13 cellular contexts compared by ENCODE assay signal in genomic region chr11:126392638-126393023, GRCh38. TPM values are rescaled to one million over a fixed set of nuclear protein-coding genes. Genes with fewer than 3 reads are reported as not detected.
DNase-seq lines count a peak whose midpoint lies in the region; ATAC-seq, FAIRE-seq and TF ChIP-seq lines count a peak whose summit lies in the region.
"Had no signal": no experiment of that assay in that cellular context is flagged by ENCODE, and none has a peak within 500 bp of the region (broad histone marks: within the 10 kb centered on the region; RNA-seq: fewer than 3 reads in every experiment).

No MANE protein-coding gene starts in this region.

- H3F3A ChIP-seq in SK-N-SH (replicated peaks; ENCODE audit: insufficient read depth): no peaks in the 10 kb centered on the region

- H3K36me3 Mint-ChIP-seq in activated CD4-positive, alpha-beta T cell treated with anti-CD3 and anti-CD28 coated beads, Interleukin-2, amount 10 ng/mL, durations not matched to agents 24 days and 14 days (ENCODE audit: low read depth): no peaks in the 10 kb centered on the region
- H3K36me3 Mint-ChIP-seq: mesothelial cell of epicardium had no signal

- H3K4me1 Mint-ChIP-seq in activated CD4-positive, alpha-beta T cell treated with anti-CD3 and anti-CD28 coated beads, Interleukin-2, amount 10 ng/mL, durations not matched to agents 24 days and 14 days: no peaks in the 10 kb centered on the region

- TF ChIP-seq CTCF in keratinocyte (optimal IDR thresholded peaks at IDR 0.05 in 1 of 3, IDR thresholded peaks at IDR 0.05 in 1 of 3, conservative IDR thresholded peaks at IDR 0.05 in 1 of 3; ENCODE audit: extremely low read depth in 1 of 3, insufficient read depth in 2 of 3, low read length in 3 of 3) (no peak), SK-N-SH (IDR thresholded peaks at IDR 0.05) (no peak)

- POLR2A ChIA-PET in SK-N-SH (lab: Yijun Ruan, JAX): interaction anchor here (0.9 to 1.2 kb wide), 2 partner anchors 19 to 46 kb away, joined by 3 read pairs; no protein-coding TSS in a partner anchor

- no peak for TF ChIP-seq EP300 in SK-N-SH (IDR thresholded peaks at IDR 0.05; ENCODE audit: borderline replicate concordance in 1 of 2, low read depth in 1 of 2, low read length in 1 of 2)

- H3K27me3 ChIP-seq in keratinocyte (ENCODE audit: control insufficient read depth, extremely low read depth, insufficient read depth, low read length): no peaks in the 10 kb centered on the region
- H3K27me3 ChIP-seq in SK-N-SH (ENCODE audit: insufficient read depth): no peaks in the 10 kb centered on the region
- H3K27me3 ChIP-seq: foreskin keratinocyte had no signal

- no peaks in the 10 kb centered on the region for H3K9me1 ChIP-seq in keratinocyte (ENCODE audit: control insufficient read depth, extremely low read depth, insufficient read depth, low read length)

- peak; percentile 38 for ATAC-seq in GM21825 (IDR thresholded peaks at IDR 0.05; ENCODE audit: unreplicated experiment)

- no peaks in the 10 kb centered on the region for H3K9me3 Mint-ChIP-seq in activated CD4-positive, alpha-beta T cell treated with anti-CD3 and anti-CD28 coated beads, Interleukin-2, amount 10 ng/mL, durations not matched to agents 24 days and 14 days
- H3K9me3 Mint-ChIP-seq: mesothelial cell of epicardium had no signal

- H4K20me1 ChIP-seq in keratinocyte (ENCODE audit: control insufficient read depth, extremely low read depth, insufficient read depth, low read length): no peaks in the 10 kb centered on the region
- H4K20me1 ChIP-seq in SK-N-SH (ENCODE audit: insufficient read depth): no peaks in the 10 kb centered on the region

- peaks cover 23% of the 10 kb centered on the region for H3K79me2 ChIP-seq in keratinocyte (ENCODE audit: control insufficient read depth, insufficient read depth, low read length)
- peaks cover 27% of the 10 kb centered on the region; the same call in 1 of the 2 replicates for H3K79me2 ChIP-seq in SK-N-SH (ENCODE audit: insufficient read depth)

- TF ChIP-seq RAD21 in SK-N-SH (IDR thresholded peaks at IDR 0.05; ENCODE audit: low read length): no peak

- peak; percentile 100 for DNase-seq in GF-D8 (lab: John Stamatoyannopoulos, UW)
- peak; percentile 66 for DNase-seq in NCI-H446 treated with DMSO at 0.1 percent for 48 hours (lab: John Stamatoyannopoulos, UW)
- DNase-seq in keratinocyte (ENCODE audit: low read depth, low spot score): no peak
- DNase-seq in NCI-H510A treated with DMSO at 0.1 percent for 48 hours (lab: John Stamatoyannopoulos, UW): no peak
- DNase-seq in activated CD4-positive, alpha-beta T cell treated with anti-CD3 and anti-CD28 coated beads, Interleukin-2, amount 10 ng/mL, durations not matched to agents 24 days and 14 days: no peak
- DNase-seq in SK-N-SH: no peak
- no peak for DNase-seq in globus pallidus (ENCODE audit: low spot score)
- DNase-seq: NCI-H187 treated with DMSO at 0.1 percent for 48 hours had no signal

- dilution Hi-C loops in keratinocyte (cut with MboI; ENCODE audit: extremely low pct_ligation_motif_present, low sequenced_read_pairs): no loop called here

- WGBS in SK-N-SH (ENCODE audit: low lambda C conversion rate): 70% methylated on average over 4 of the region's 4 CpGs

- peak overlapping the region; percentile 46 for H3K4me2 ChIP-seq in keratinocyte (ENCODE audit: control insufficient read depth, extremely low read depth, insufficient read depth, low read depth, low read length)
- H3K4me2 ChIP-seq in SK-N-SH: no peak overlapping the region

- H3K9me2 ChIP-seq in SK-N-SH: no peaks in the 10 kb centered on the region

- intact Hi-C loops in activated CD4-positive, alpha-beta T cell treated with anti-CD3 and anti-CD28 coated beads, Interleukin-2, amount 10 ng/mL, durations not matched to agents 24 days and 14 days (cut with micrococcal nuclease): no loop called here

- H3K4me3 Mint-ChIP-seq in activated CD4-positive, alpha-beta T cell treated with anti-CD3 and anti-CD28 coated beads, Interleukin-2, amount 10 ng/mL, durations not matched to agents 24 days and 14 days: no peak overlapping the region
- H3K4me3 Mint-ChIP-seq: mesothelial cell of epicardium had no signal

- H3K27ac Mint-ChIP-seq in activated CD4-positive, alpha-beta T cell treated with anti-CD3 and anti-CD28 coated beads, Interleukin-2, amount 10 ng/mL, durations not matched to agents 24 days and 14 days: no peak overlapping the region
- H3K27ac Mint-ChIP-seq: mesothelial cell of epicardium had no signal

- H3K9me3 ChIP-seq in keratinocyte (ENCODE audit: control insufficient read depth, low read depth, low read length): no peaks in the 10 kb centered on the region
- no peaks in the 10 kb centered on the region for H3K9me3 ChIP-seq in SK-N-SH

- H3K4me1 ChIP-seq in keratinocyte (ENCODE audit: control insufficient read depth, extremely low read depth, insufficient read depth, low read length) (peaks cover 36% of the 10 kb centered on the region), SK-N-SH (ENCODE audit: control insufficient read depth in 1 of 2, insufficient read depth in 2 of 2, low read depth in 1 of 2, low read length in 1 of 2) (peaks cover 0 to 47% of the 10 kb centered on the region in 2 experiments; a peak in 1 of 4 replicates)

- H3K9ac ChIP-seq in keratinocyte (ENCODE audit: control insufficient read depth, extremely low read depth, insufficient read depth, low read length) (no peak overlapping the region), SK-N-SH (no peak overlapping the region)

- H2AFZ ChIP-seq in keratinocyte (ENCODE audit: control insufficient read depth, low read length): no peak overlapping the region
- H2AFZ ChIP-seq in SK-N-SH (ENCODE audit: low read depth): no peak overlapping the region

- H3K36me3 ChIP-seq in keratinocyte (ENCODE audit: control insufficient read depth in 2 of 2, extremely low read depth in 1 of 2, insufficient read depth in 2 of 2, low read length in 2 of 2) (no peaks in the 10 kb centered on the region), SK-N-SH (replicated peaks in 1 of 2; ENCODE audit: control insufficient read depth in 1 of 2, insufficient read depth in 2 of 2, low read length in 1 of 2) (no peaks in the 10 kb centered on the region)

- H3K27ac ChIP-seq in keratinocyte (ENCODE audit: control insufficient read depth, insufficient read depth, low read length) (peak overlapping the region; percentile 67), SK-N-SH (ENCODE audit: low read depth in 2 of 2, low read length in 1 of 2) (no peak overlapping the region; a peak in 1 of 4 replicates)
- H3K27ac ChIP-seq: C4-2B, foreskin keratinocyte had no signal

- FAIRE-seq in keratinocyte (lab: Jason Lieb, UNC): no peak
- FAIRE-seq: bronchial epithelial cell had no signal

- CTCF ChIA-PET in SK-N-SH (lab: Yijun Ruan, JAX): interaction anchor here (1.0 to 3.1 kb wide), 4 partner anchors 9 to 324 kb away, joined by 3 to 11 read pairs (median 3); no protein-coding TSS in a partner anchor

- H3K27me3 Mint-ChIP-seq in activated CD4-positive, alpha-beta T cell treated with anti-CD3 and anti-CD28 coated beads, Interleukin-2, amount 10 ng/mL, durations not matched to agents 24 days and 14 days: no peaks in the 10 kb centered on the region

- H3K4me3 ChIP-seq in keratinocyte (ENCODE audit: control insufficient read depth in 2 of 3, extremely low read depth in 1 of 3, insufficient read depth in 2 of 3, low read depth in 1 of 3, low read length in 3 of 3): no peak overlapping the region
- H3K4me3 ChIP-seq in SK-N-SH (ENCODE audit: low read depth in 2 of 2, low read length in 1 of 2): no peak overlapping the region

TF ChIP-seq in SK-N-SH, 30 proteins besides CTCF, POLR2A, EP300 and RAD21 (continues in another document):
- TF ChIP-seq CHD2 (IDR thresholded peaks at IDR 0.05; ENCODE audit: low read length, partially characterized antibody) (no peak), FOXM1 (IDR thresholded peaks at IDR 0.05; ENCODE audit: low read depth) (no peak), GATA2 (CRISPR knock-in tag; IDR thresholded peaks at IDR 0.05) (no peak), NFIC (IDR thresholded peaks at IDR 0.05; ENCODE audit: borderline replicate concordance) (no peak), GABPA (IDR thresholded peaks at IDR 0.05; ENCODE audit: low read depth) (no peak), SMC3 (IDR thresholded peaks at IDR 0.05; ENCODE audit: low read depth, low read length) (no peak), EZH2phosphoT487 (IDR thresholded peaks at IDR 0.05; ENCODE audit: borderline replicate concordance, low read depth) (no peak)

RNA-seq across cellular contexts. Expression of gene ST3GAL4, which starts 37.1 kb away (rescaled TPM):
- polyA plus RNA-seq in keratinocyte: 23.2 to 38.9 TPM (median 24.6 TPM) in 3 replicates
- 4.4 TPM for polyA plus RNA-seq in keratinocyte (2011; ENCODE audit: low read depth)
- polyA plus RNA-seq in keratinocyte (2011; cell fraction: cytosol; rRNA removed): 28.3 and 29.2 TPM in 2 replicates
- polyA plus RNA-seq in keratinocyte (2011; cell fraction: nucleus; rRNA removed): 17.5 and 18.9 TPM in 2 replicates
- polyA plus RNA-seq in keratinocyte (2012; ENCODE audit: low replicate concordance): 11.6 and 27.8 TPM in 2 replicates
- polyA minus RNA-seq in keratinocyte: 11.4 to 49.8 TPM (median 17.7 TPM) in 3 replicates
- polyA minus RNA-seq in keratinocyte (2011; cell fraction: cytosol; rRNA and poly(A)+ RNA removed): 13.0 TPM
- polyA minus RNA-seq in keratinocyte (2011; cell fraction: nucleus; rRNA and poly(A)+ RNA removed): 5.6 and 9.4 TPM in 2 replicates
- 12.3 and 13.3 TPM in 2 replicates for total RNA-seq in activated CD4-positive, alpha-beta T cell treated with anti-CD3 and anti-CD28 coated beads, Interleukin-2, amount 10 ng/mL, durations not matched to agents 24 days and 14 days
- 27.1 and 32.0 TPM in 2 replicates for polyA plus RNA-seq in SK-N-SH (2012; rRNA removed)
- 20.6 and 30.3 TPM in 2 replicates for polyA plus RNA-seq in SK-N-SH (2012; cell fraction: cytosol; rRNA removed)
- polyA plus RNA-seq in SK-N-SH (2012; cell fraction: nucleus; rRNA removed): 23.7 and 26.9 TPM in 2 replicates

Comparison
In these comparisons a context has a peak if more than half of its experiments do, and no peak if none do; other contexts are left out.
1. DNase-seq: peak in GF-D8 (single experiment) and NCI-H446 treated with DMSO at 0.1 percent for 48 hours (single experiment); none in keratinocyte (single experiment), NCI-H510A treated with DMSO at 0.1 percent for 48 hours (single experiment), activated CD4-positive, alpha-beta T cell treated with anti-CD3 and anti-CD28 coated beads, Interleukin-2, amount 10 ng/mL, durations not matched to agents 24 days and 14 days (single experiment), SK-N-SH (single experiment) and globus pallidus (single experiment).